In genomic region chr1:48285525-48285924, GRCh38 we compare ENCODE assay signal across 1 cellular context.
TF ChIP-seq lines count a peak whose summit lies in the region.

No MANE protein-coding gene starts in this region.

TF ChIP-seq in HepG2, 621 proteins besides CTCF, POLR2A, EP300 and RAD21 (continued from another document):
- TF ChIP-seq ZNF10 (CRISPR knock-in tag; IDR thresholded peaks at IDR 0.05; ENCODE audit: borderline replicate concordance, low read depth), result no peak
- TF ChIP-seq ZBTB37 (CRISPR knock-in tag; IDR thresholded peaks at IDR 0.05), result no peak
- no peak for TF ChIP-seq LCORL (IDR thresholded peaks at IDR 0.05)
- TF ChIP-seq LCORL (CRISPR knock-in tag; IDR thresholded peaks at IDR 0.05), result no peak
- no peak for TF ChIP-seq TERF1 (CRISPR knock-in tag; IDR thresholded peaks at IDR 0.05)
- no peak for TF ChIP-seq DR1 (CRISPR knock-in tag; IDR thresholded peaks at IDR 0.05)
- no peak for TF ChIP-seq TAF1 (CRISPR knock-in tag; IDR thresholded peaks at IDR 0.05)
- no peak for TF ChIP-seq RAD51 (IDR thresholded peaks at IDR 0.05; ENCODE audit: borderline replicate concordance)
- TF ChIP-seq HMGA1 (CRISPR knock-in tag; conservative IDR thresholded peaks at IDR 0.05), result no peak
